Comparison of ENCODE assay signal across 17 cellular contexts in genomic region chr13:38755792-38756191, GRCh38.
DNase-seq lines count a peak whose midpoint lies in the region; ATAC-seq and TF ChIP-seq lines count a peak whose summit lies in the region.
"Had no signal": no experiment of that assay in that cellular context is flagged by ENCODE, and none has a peak within 500 bp of the region (broad histone marks: within the 10 kb centered on the region; RNA-seq: fewer than 3 reads in every experiment).

No MANE protein-coding gene starts in this region.

- no TSS peak for BruUV-seq in Caco-2 (replicated peaks; lab: Mats Ljungman, UMichigan)

- H3K9me3 ChIP-seq in Caco-2, result no peaks in the 10 kb centered on the region

- CTCF ChIA-PET in Caco-2 (lab: Charles Lee), result no interaction called here

- TF ChIP-seq CTCF in glutamatergic neuron (IDR thresholded peaks at IDR 0.05; ENCODE audit: partially characterized antibody, unreplicated experiment) (no peak), Caco-2 (IDR thresholded peaks at IDR 0.05; ENCODE audit: insufficient read depth in 1 of 2, low read depth in 1 of 2, low read length in 1 of 2, severe bottlenecking in 1 of 2, unreplicated experiment in 1 of 2) (no peak)

- peak overlapping the region; percentile 82 for H3K27ac Mint-ChIP-seq in glutamatergic neuron (ENCODE audit: unreplicated experiment)
- no peak overlapping the region for H3K27ac Mint-ChIP-seq in Caco-2 (ENCODE audit: unreplicated experiment)
- H3K27ac Mint-ChIP-seq: T-helper 17 cell had no signal

- H3K36me3 ChIP-seq in Caco-2 (ENCODE audit: control insufficient read depth, insufficient read depth, low read length), result no peaks in the 10 kb centered on the region; the same call in 1 of the 2 replicates

- peaks cover 13% of the 10 kb centered on the region for H3K27me3 Mint-ChIP-seq in glutamatergic neuron (ENCODE audit: unreplicated experiment)
- H3K27me3 Mint-ChIP-seq in Caco-2 (ENCODE audit: insufficient read depth, unreplicated experiment), result no peaks in the 10 kb centered on the region

- H3K36me3 Mint-ChIP-seq in glutamatergic neuron (ENCODE audit: unreplicated experiment) (no peaks in the 10 kb centered on the region), Caco-2 (ENCODE audit: insufficient read depth, unreplicated experiment) (peaks cover 6% of the 10 kb centered on the region)

- H3K4me3 Mint-ChIP-seq in glutamatergic neuron (ENCODE audit: unreplicated experiment) (no peak overlapping the region), Caco-2 (ENCODE audit: unreplicated experiment) (no peak overlapping the region)
- H3K4me3 Mint-ChIP-seq: H9, T-helper 17 cell had no signal

- ATAC-seq in GM21737 (IDR thresholded peaks at IDR 0.05; ENCODE audit: unreplicated experiment), result no peak
- ATAC-seq: T-helper 17 cell had no signal

- intact Hi-C loops in Caco-2 (cut with micrococcal nuclease; ENCODE audit: unreplicated experiment), result no loop called here

- POLR2A ChIA-PET in Caco-2 (lab: Charles Lee), result no interaction called here

- H3K4me1 ChIP-seq in Caco-2, result peaks cover 19% of the 10 kb centered on the region; the same call in 1 of the 2 replicates

- H3K4me3 ChIP-seq in Caco-2 (ENCODE audit: low read depth, low read length), result no peak overlapping the region

- peaks cover 45% of the 10 kb centered on the region for H3K4me1 Mint-ChIP-seq in glutamatergic neuron (ENCODE audit: low read depth, unreplicated experiment)
- H3K4me1 Mint-ChIP-seq in Caco-2 (ENCODE audit: low read depth, unreplicated experiment), result peaks cover 12% of the 10 kb centered on the region
- H3K4me1 Mint-ChIP-seq: T-helper 17 cell had no signal

- no peaks in the 10 kb centered on the region for H3K27me3 ChIP-seq in Caco-2 (replicated peaks; ENCODE audit: control insufficient read depth, insufficient read depth, low read length)

- H3K9me3 Mint-ChIP-seq in glutamatergic neuron (ENCODE audit: unreplicated experiment), result peaks cover 6% of the 10 kb centered on the region
- no peaks in the 10 kb centered on the region for H3K9me3 Mint-ChIP-seq in Caco-2 (ENCODE audit: unreplicated experiment)
- H3K9me3 Mint-ChIP-seq: H9 had no signal

- DNase-seq in COLO668 (lab: John Stamatoyannopoulos, UW; ENCODE audit: unreplicated experiment), result peak; percentile 88
- peak; percentile 91 for DNase-seq in NCI-H1092 (lab: John Stamatoyannopoulos, UW)
- peak; percentile 97 for DNase-seq in NCI-H748 (lab: John Stamatoyannopoulos, UW; ENCODE audit: unreplicated experiment)
- peak; percentile 59 for DNase-seq in glutamatergic neuron
- no peak for DNase-seq in D341Med (ENCODE audit: low spot score)
- no peak for DNase-seq in Caco-2
- DNase-seq: DMS53, H9, IMR-90, Kasumi-1, MM.1S, NCI-H1105 treated with DMSO at 0.1 percent for 48 hours, NCI-H2029 treated with DMSO at 0.1 percent for 48 hours, NCI-H226, SIG-M5, T-helper 17 cell had no signal

Comparison
In these comparisons a context has a peak if more than half of its experiments do, and no peak if none do; other contexts are left out.
1. DNase-seq: peak in COLO668 (single experiment), NCI-H1092 (single experiment), NCI-H748 (single experiment) and glutamatergic neuron (single experiment); none in D341Med (single experiment) and Caco-2 (0 of 2).